8 cellular contexts compared by ENCODE assay signal in the genomic region with DNA sequence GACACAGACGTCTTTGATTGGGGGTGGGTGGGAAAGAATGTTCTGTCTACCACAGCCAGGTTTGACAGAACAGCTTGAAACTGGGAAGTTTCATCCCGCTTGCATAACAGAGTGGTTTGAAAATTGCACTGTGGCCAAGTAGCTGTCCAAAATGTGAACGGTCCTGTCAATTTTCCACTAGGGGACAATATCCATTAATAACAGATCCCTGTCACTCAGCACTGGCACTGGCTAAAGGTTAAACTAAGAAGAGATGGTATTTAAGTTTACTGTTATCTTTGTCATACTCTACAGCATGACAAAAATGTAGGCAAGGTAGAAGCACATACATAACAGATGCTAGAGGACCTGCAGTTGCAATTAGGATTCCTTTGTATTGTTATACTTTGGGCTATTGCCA. TPM values are rescaled to one million over a fixed set of nuclear protein-coding genes. Genes with fewer than 3 reads are reported as not detected.
DNase-seq lines count a peak whose midpoint lies in the region; ATAC-seq and TF ChIP-seq lines count a peak whose summit lies in the region.

No MANE protein-coding gene starts in this region.

- CTCF ChIA-PET in HCT116 (lab: Charles Lee): interaction anchor here (1.1 to 2.0 kb wide), 2 partner anchors 116 to 322 kb away, joined by 3 to 14 read pairs; no protein-coding TSS in a partner anchor

- no peak overlapping the region for H3K4me2 ChIP-seq in HCT116 (ENCODE audit: low read length)

- intact Hi-C loops in HCT116 (cut with micrococcal nuclease): loop anchor here (1.0 kb wide), 1 partner anchor 116 kb away; no protein-coding TSS in a partner anchor
- intact Hi-C loops in activated T-helper 2 cell treated with anti-CD3 and anti-CD28 coated beads, Interferon-gamma antibody, Interleukin-2, Interleukin-4, amounts not matched to agents 10 μg/mL and 5 μg/mL and 100 μg/mL, durations not matched to agents 14 hours and 24 hours and 36 hours (cut with micrococcal nuclease): loop anchor here (10.0 kb wide), 3 partner anchors 112 to 668 kb away; no protein-coding TSS in a partner anchor

- no peaks in the 10 kb centered on the region for H3K9me2 ChIP-seq in HCT116 (ENCODE audit: insufficient read depth)

- no peaks in the 10 kb centered on the region for H3K36me3 ChIP-seq in HCT116 (ENCODE audit: control insufficient read depth in 1 of 2, insufficient read depth in 2 of 2, low read length in 2 of 2)

- H3K4me1 Mint-ChIP-seq in activated T-helper 2 cell treated with anti-CD3 and anti-CD28 coated beads, Interferon-gamma antibody, Interleukin-2, Interleukin-4, amounts not matched to agents 10 μg/mL and 5 μg/mL and 100 μg/mL, durations not matched to agents 14 hours and 24 hours and 36 hours (ENCODE audit: low read depth): peaks cover 5% of the 10 kb centered on the region

- H3K4me3 ChIP-seq in HCT116 (replicated peaks in 1 of 2; ENCODE audit: low read depth in 1 of 2, low read length in 2 of 2) (no peak overlapping the region), fibroblast of mammary gland (ENCODE audit: control insufficient read depth, low read depth, low read length) (no peak overlapping the region)

- peaks cover 14% of the 10 kb centered on the region for H3K27me3 Mint-ChIP-seq in activated T-helper 2 cell treated with anti-CD3 and anti-CD28 coated beads, Interferon-gamma antibody, Interleukin-2, Interleukin-4, amounts not matched to agents 10 μg/mL and 5 μg/mL and 100 μg/mL, durations not matched to agents 14 hours and 24 hours and 36 hours (ENCODE audit: low read depth)

- H3K27me3 ChIP-seq in HCT116 (ENCODE audit: insufficient read depth, low read length): no peaks in the 10 kb centered on the region; the same call in 1 of the 2 replicates

- no peak overlapping the region for H3K27ac Mint-ChIP-seq in activated T-helper 2 cell treated with anti-CD3 and anti-CD28 coated beads, Interferon-gamma antibody, Interleukin-2, Interleukin-4, amounts not matched to agents 10 μg/mL and 5 μg/mL and 100 μg/mL, durations not matched to agents 14 hours and 24 hours and 36 hours

- no TSS peak for BruUV-seq in HCT116 (replicated peaks; lab: Mats Ljungman, UMichigan)

- H3K27ac ChIP-seq in HCT116 (ENCODE audit: low read depth, low read length): no peak overlapping the region

- H3K9ac ChIP-seq in HCT116 (ENCODE audit: low read length): no peak overlapping the region

- no peaks in the 10 kb centered on the region for H3K36me3 Mint-ChIP-seq in activated T-helper 2 cell treated with anti-CD3 and anti-CD28 coated beads, Interferon-gamma antibody, Interleukin-2, Interleukin-4, amounts not matched to agents 10 μg/mL and 5 μg/mL and 100 μg/mL, durations not matched to agents 14 hours and 24 hours and 36 hours (ENCODE audit: low read depth)

- no peak for TF ChIP-seq POLR2A in HCT116 (IDR thresholded peaks at IDR 0.05; ENCODE audit: borderline replicate concordance, extremely low read depth, insufficient read depth, insufficient read length)

- peak; percentile 79 for TF ChIP-seq RAD21 in HCT116 (IDR thresholded peaks at IDR 0.05; ENCODE audit: low read depth)

- H3K9me3 ChIP-seq in HCT116 (ENCODE audit: control insufficient read depth in 1 of 2, insufficient read depth in 1 of 2, low read depth in 1 of 2, low read length in 2 of 2): no peaks in the 10 kb centered on the region

- DNase-seq in GM03348 (ENCODE audit: low spot score) (peak; percentile 25), HCT116 (ENCODE audit: low read depth, low spot score) (peak; percentile 34), NCI-H345 treated with DMSO at 0.1 percent for 48 hours (lab: John Stamatoyannopoulos, UW; ENCODE audit: unreplicated experiment) (peak; percentile 45), fibroblast of mammary gland (ENCODE audit: low read depth) (peak; percentile 59), mucosa of gallbladder (ENCODE audit: low spot score) (no peak), AG08395 (ENCODE audit: low spot score) (no peak), SIG-M5 treated with dmso at 0.1 percent for 504 hours (lab: John Stamatoyannopoulos, UW; ENCODE audit: unreplicated experiment) (no peak)
- DNase-seq in activated T-helper 2 cell treated with anti-CD3 and anti-CD28 coated beads, Interferon-gamma antibody, Interleukin-2, Interleukin-4, amounts not matched to agents 10 μg/mL and 5 μg/mL and 100 μg/mL, durations not matched to agents 14 hours and 24 hours and 36 hours (ENCODE audit: low spot score): no peak

- no peaks in the 10 kb centered on the region for H3K9me3 Mint-ChIP-seq in activated T-helper 2 cell treated with anti-CD3 and anti-CD28 coated beads, Interferon-gamma antibody, Interleukin-2, Interleukin-4, amounts not matched to agents 10 μg/mL and 5 μg/mL and 100 μg/mL, durations not matched to agents 14 hours and 24 hours and 36 hours

- peak; percentile 41 to 66 (median 58); a peak in 5 of 6 replicates for TF ChIP-seq CTCF in HCT116 (IDR thresholded peaks at IDR 0.05 in 2 of 3, conservative IDR thresholded peaks at IDR 0.05 in 1 of 3; ENCODE audit: borderline replicate concordance in 1 of 3, insufficient read depth in 1 of 3, low read depth in 2 of 3, low read length in 2 of 3)
- peak; percentile 43 for TF ChIP-seq CTCF in fibroblast of mammary gland (conservative IDR thresholded peaks at IDR 0.05; ENCODE audit: control insufficient read depth, insufficient read depth, low read depth, low read length)

- H3K79me2 ChIP-seq in HCT116 (ENCODE audit: insufficient read depth, low read length): no peaks in the 10 kb centered on the region

- no peaks in the 10 kb centered on the region for H4K20me1 ChIP-seq in HCT116 (ENCODE audit: insufficient read depth)

- H3K4me3 Mint-ChIP-seq in activated T-helper 2 cell treated with anti-CD3 and anti-CD28 coated beads, Interferon-gamma antibody, Interleukin-2, Interleukin-4, amounts not matched to agents 10 μg/mL and 5 μg/mL and 100 μg/mL, durations not matched to agents 14 hours and 24 hours and 36 hours (ENCODE audit: low read depth): no peak overlapping the region

- POLR2A ChIA-PET in HCT116 (lab: Charles Lee): no interaction called here

- no peaks in the 10 kb centered on the region for H3K4me1 ChIP-seq in HCT116 (ENCODE audit: control insufficient read depth in 1 of 2, insufficient read depth in 2 of 2, low read length in 2 of 2)

- peak; percentile 69 for ATAC-seq in HCT116

- no peak overlapping the region for H2AFZ ChIP-seq in HCT116 (ENCODE audit: low read depth, low read length, poor library complexity, severe bottlenecking)

- RAD21 ChIA-PET in HCT116 (lab: Charles Lee; ENCODE audit: low non-redundant PET in 1 of 2, low total read pairs in 2 of 2, uncharacterized antibody in 2 of 2, unreplicated experiment in 2 of 2): no interaction called here

TF ChIP-seq in HCT116, 20 proteins besides CTCF, POLR2A, EP300 and RAD21:
- TF ChIP-seq EGR1 (IDR thresholded peaks at IDR 0.05; ENCODE audit: low read depth) (no peak), MAX (IDR thresholded peaks at IDR 0.05) (no peak)

RNA-seq across cellular contexts. Expression of gene ACMSD, which starts 55.6 kb away (rescaled TPM):
- not detected for total RNA-seq in HCT116 (2021; ENCODE audit: unreplicated experiment)
- polyA plus RNA-seq in HCT116 (2012): not detected in 2 replicates
- total RNA-seq in mucosa of gallbladder: 47.0 TPM
- total RNA-seq in activated T-helper 2 cell treated with anti-CD3 and anti-CD28 coated beads, Interferon-gamma antibody, Interleukin-2, Interleukin-4, amounts not matched to agents 10 μg/mL and 5 μg/mL and 100 μg/mL, durations not matched to agents 14 hours and 24 hours and 36 hours: not detected in 2 replicates

Comparison
In these comparisons a context has a peak if more than half of its experiments do, and no peak if none do; other contexts are left out.
1. DNase-seq: peak in GM03348 (single experiment), HCT116 (single experiment), NCI-H345 treated with DMSO at 0.1 percent for 48 hours (single experiment) and fibroblast of mammary gland (single experiment); none in mucosa of gallbladder (single experiment), AG08395 (single experiment), SIG-M5 treated with dmso at 0.1 percent for 504 hours (single experiment) and activated T-helper 2 cell treated with anti-CD3 and anti-CD28 coated beads, Interferon-gamma antibody, Interleukin-2, Interleukin-4, amounts not matched to agents 10 μg/mL and 5 μg/mL and 100 μg/mL, durations not matched to agents 14 hours and 24 hours and 36 hours (single experiment).
2. RNA of gene ACMSD, which starts 55.6 kb away (total RNA-seq): 47.0 TPM in mucosa of gallbladder (single experiment); not detected in HCT116 (single experiment) and not detected in activated T-helper 2 cell treated with anti-CD3 and anti-CD28 coated beads, Interferon-gamma antibody, Interleukin-2, Interleukin-4, amounts not matched to agents 10 μg/mL and 5 μg/mL and 100 μg/mL, durations not matched to agents 14 hours and 24 hours and 36 hours; every median in the first group is over 10 times any median in the second.